Comparison of ENCODE assay signal across 2 cellular contexts in genomic region chr19:39128511-39129079, GRCh38.
TF ChIP-seq lines count a peak whose summit lies in the region.

No MANE protein-coding gene starts in this region.

TF ChIP-seq in A549, 52 proteins besides CTCF, POLR2A, EP300 and RAD21 (continued from another document):
- TF ChIP-seq KDM1A (IDR thresholded peaks at IDR 0.05; ENCODE audit: low read depth) (no peak), HOXA7 (CRISPR knock-in tag; IDR thresholded peaks at IDR 0.05) (no peak), HMGXB4 (CRISPR knock-in tag; IDR thresholded peaks at IDR 0.05; ENCODE audit: borderline replicate concordance) (no peak), MAX (IDR thresholded peaks at IDR 0.05) (no peak), POLR2AphosphoS2 (conservative IDR thresholded peaks at IDR 0.05; ENCODE audit: low read length) (no peak)

TF ChIP-seq in HCT116, 20 proteins besides CTCF, POLR2A, EP300 and RAD21 (continued from another document):
- TF ChIP-seq ZNF274 (IDR thresholded peaks at IDR 0.05; ENCODE audit: low read depth, low read length) = no peak
- no peak for TF ChIP-seq ZFX (IDR thresholded peaks at IDR 0.05)
- no peak for TF ChIP-seq MAX (IDR thresholded peaks at IDR 0.05)
- TF ChIP-seq EZH2 (IDR thresholded peaks at IDR 0.05) = no peak
- TF ChIP-seq ATF3 (IDR thresholded peaks at IDR 0.05) = no peak
